Comparison of ENCODE assay signal across 14 cellular contexts in genomic region chr20:12358006-12358654, GRCh38.
DNase-seq lines count a peak whose midpoint lies in the region; TF ChIP-seq lines count a peak whose summit lies in the region.
"Had no signal": no experiment of that assay in that cellular context is flagged by ENCODE, and none has a peak within 500 bp of the region (broad histone marks: within the 10 kb centered on the region; RNA-seq: fewer than 3 reads in every experiment).

No MANE protein-coding gene starts in this region.

- intact Hi-C loops in sigmoid colon (cut with DNase I), result no loop called here

- H3K36me3 ChIP-seq in BE2C, result no peaks in the 10 kb centered on the region
- no peaks in the 10 kb centered on the region for H3K36me3 ChIP-seq in sigmoid colon

- TF ChIP-seq POLR2A in sigmoid colon (IDR thresholded peaks at IDR 0.05), result no peak

- WGBS in sigmoid colon, 2 donors, result 71 to 78% methylated on average over 4 of the region's 4 CpGs

- H3K27me3 ChIP-seq in BE2C (no peaks in the 10 kb centered on the region), sigmoid colon (no peaks in the 10 kb centered on the region)

- in situ Hi-C loops in G401 (cut with HindIII; ENCODE audit: low sequenced_read_pairs), result no loop called here

- no peaks in the 10 kb centered on the region for H3K4me1 ChIP-seq in BE2C
- no peaks in the 10 kb centered on the region for H3K4me1 ChIP-seq in sigmoid colon
- H3K4me1 ChIP-seq: parathyroid adenoma had no signal

- TF ChIP-seq CTCF in BE2C (IDR thresholded peaks at IDR 0.05; ENCODE audit: low read depth, low read length) (peak; percentile 58), VCaP (conservative IDR thresholded peaks at IDR 0.05) (peak; percentile 73), sigmoid colon (IDR thresholded peaks at IDR 0.05) (no peak)

- no peak overlapping the region for H3K27ac ChIP-seq in VCaP
- H3K27ac ChIP-seq in sigmoid colon, result no peak overlapping the region
- H3K27ac ChIP-seq: parathyroid adenoma, PC-9 had no signal

- H3K4me3 ChIP-seq in BE2C (ENCODE audit: low read depth, low read length) (no peak overlapping the region), sigmoid colon (no peak overlapping the region)
- H3K4me3 ChIP-seq: PC-9 had no signal

- DNase-seq in BE2C (peak; percentile 19), HT1080 (ENCODE audit: low read depth) (peak; percentile 38), iPS DF 4.7 (ENCODE audit: extremely low read depth, low spot score) (peak; percentile 44), AG08395 (ENCODE audit: low spot score) (no peak), G401 (ENCODE audit: low spot score) (no peak), cerebellar cortex (ENCODE audit: low spot score) (no peak), sigmoid colon (no peak)
- DNase-seq: activated CD4-positive, alpha-beta T cell treated with anti-CD3 and anti-CD28 coated beads for 1 hour; activated naive CD4-positive, alpha-beta T cell treated with Interleukin-2 at 50 U/mL for 16 hours; CD8-positive, alpha-beta memory T cell; left cardiac atrium; PC-9 had no signal

- H3K9me3 ChIP-seq in BE2C (peaks cover 4% of the 10 kb centered on the region), sigmoid colon (no peaks in the 10 kb centered on the region)

- no peak for TF ChIP-seq EP300 in sigmoid colon (IDR thresholded peaks at IDR 0.05)

Comparison
In these comparisons a context has a peak if more than half of its experiments do, and no peak if none do; other contexts are left out.
1. DNase-seq: peak in BE2C (single experiment), HT1080 (single experiment) and iPS DF 4.7 (single experiment); none in AG08395 (single experiment), G401 (single experiment), cerebellar cortex (single experiment) and sigmoid colon (single experiment).
2. CTCF ChIP-seq: peak in BE2C (single experiment) and VCaP (single experiment); none in sigmoid colon (0 of 4).